In the genomic region with DNA sequence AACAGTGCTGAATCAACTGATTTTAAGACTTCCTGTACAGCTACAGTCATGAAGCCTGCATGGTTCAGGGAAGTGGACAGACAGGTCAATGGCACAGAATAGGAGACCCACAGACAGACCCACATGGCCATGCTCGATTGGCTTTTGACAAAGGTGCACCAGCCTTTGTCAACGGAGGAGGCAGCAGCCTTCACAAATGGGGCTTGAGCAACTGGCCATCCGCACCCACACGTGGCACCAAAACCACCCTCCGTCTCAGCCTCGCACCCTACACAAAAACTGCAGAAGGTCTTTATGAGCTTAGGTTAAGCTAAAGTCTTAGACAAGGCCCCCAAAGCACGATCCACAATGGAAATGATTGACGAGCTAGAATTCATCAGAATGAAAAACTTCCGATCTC, we compare ENCODE assay signal across 26 cellular contexts.
"Had no signal": no experiment of that assay in that cellular context is flagged by ENCODE, and none has a peak within 500 bp of the region (broad histone marks: within the 10 kb centered on the region; RNA-seq: fewer than 3 reads in every experiment).

No MANE protein-coding gene starts in this region.

- H3K27me3 Mint-ChIP-seq: activated CD4-positive, alpha-beta T cell treated with anti-CD3 and anti-CD28 coated beads, Interleukin-2, amount 10 ng/mL, durations not matched to agents 7 days and 5 days; activated naive CD4-positive, alpha-beta T cell treated with anti-CD3 and anti-CD28 coated beads, Interleukin-2, amount 10 ng/mL, durations not matched to agents 7 days and 5 days; activated naive CD8-positive, alpha-beta T cell treated with anti-CD3 and anti-CD28 coated beads, Interleukin-2, amount 10 ng/mL, durations not matched to agents 7 days and 5 days; T-helper 17 cell had no signal

- H3K4me1 ChIP-seq: parathyroid adenoma had no signal

- H3K9me3 ChIP-seq: ascending aorta, heart right ventricle, lower lobe of right lung, psoas muscle, right atrium auricular region, transverse colon had no signal

- H3K4me1 Mint-ChIP-seq: activated CD4-positive, alpha-beta T cell treated with anti-CD3 and anti-CD28 coated beads, Interleukin-2, amount 10 ng/mL, durations not matched to agents 7 days and 5 days; activated naive CD4-positive, alpha-beta T cell treated with anti-CD3 and anti-CD28 coated beads, Interleukin-2, amount 10 ng/mL, durations not matched to agents 7 days and 5 days; activated naive CD8-positive, alpha-beta T cell treated with anti-CD3 and anti-CD28 coated beads, Interleukin-2, amount 10 ng/mL, durations not matched to agents 7 days and 5 days had no signal

- H3K4me3 ChIP-seq: ascending aorta, heart right ventricle, lower lobe of right lung, psoas muscle, right atrium auricular region, transverse colon had no signal

- H3K36me3 ChIP-seq: transverse colon had no signal

- H2AFZ ChIP-seq: parathyroid adenoma had no signal

- H3K27ac Mint-ChIP-seq: activated CD4-positive, alpha-beta T cell treated with anti-CD3 and anti-CD28 coated beads, Interleukin-2, amount 10 ng/mL, durations not matched to agents 7 days and 5 days; activated CD8-positive, alpha-beta T cell treated with anti-CD3 and anti-CD28 coated beads, Interleukin-2, amount 10 ng/mL, durations not matched to agents 7 days and 5 days; activated naive CD4-positive, alpha-beta T cell treated with anti-CD3 and anti-CD28 coated beads, Interleukin-2, amount 10 ng/mL, durations not matched to agents 7 days and 5 days; activated naive CD8-positive, alpha-beta T cell treated with anti-CD3 and anti-CD28 coated beads, Interleukin-2, amount 10 ng/mL, durations not matched to agents 7 days and 5 days; nephron; T-helper 17 cell had no signal

- H3K9me3 Mint-ChIP-seq: activated CD4-positive, alpha-beta T cell treated with anti-CD3 and anti-CD28 coated beads, Interleukin-2, amount 10 ng/mL, durations not matched to agents 7 days and 5 days; activated naive CD4-positive, alpha-beta T cell treated with anti-CD3 and anti-CD28 coated beads, Interleukin-2, amount 10 ng/mL, durations not matched to agents 7 days and 5 days; activated naive CD8-positive, alpha-beta T cell treated with anti-CD3 and anti-CD28 coated beads, Interleukin-2, amount 10 ng/mL, durations not matched to agents 7 days and 5 days; nephron had no signal

- ATAC-seq: activated CD8-positive, alpha-beta T cell treated with anti-CD3 and anti-CD28 coated beads, Interleukin-2, amount 10 ng/mL, durations not matched to agents 7 days and 5 days; esophagus mucosa; heart right ventricle; left lobe of liver; lower lobe of right lung; psoas muscle; SK-N-SH treated with all-trans-retinoic acid at 6 μM for 48 hours; T-helper 17 cell had no signal

- DNase-seq: activated CD4-positive, alpha-beta T cell treated with anti-CD3 and anti-CD28 coated beads for 1 hour; activated CD4-positive, alpha-beta T cell treated with anti-CD3 and anti-CD28 coated beads, Interleukin-2, amount 10 ng/mL, durations not matched to agents 7 days and 5 days; activated CD8-positive, alpha-beta T cell treated with anti-CD3 and anti-CD28 coated beads, Interleukin-2, amount 10 ng/mL, durations not matched to agents 7 days and 5 days; activated gamma-delta T cell; activated naive CD4-positive, alpha-beta T cell treated with anti-CD3 and anti-CD28 coated beads, Interleukin-2, amount 10 ng/mL, durations not matched to agents 7 days and 5 days; activated naive CD8-positive, alpha-beta T cell treated with anti-CD3 and anti-CD28 coated beads, Interleukin-2, amount 10 ng/mL, durations not matched to agents 7 days and 5 days; activated T-cell treated with anti-CD3 and anti-CD28 coated beads, Interleukin-2, amount 50 U/mL, for 1 hour; central memory CD4-positive, alpha-beta T cell; foreskin fibroblast; heart right ventricle; kidney glomerular epithelial cell; lower lobe of right lung; mesenchymal stem cell; stimulated activated CD4-positive, alpha-beta T cell treated with anti-CD3 and anti-CD28 coated beads, Interleukin-15, amount 100 ng/mL, for 24 hours; stimulated activated CD4-positive, alpha-beta T cell treated with anti-CD3 and anti-CD28 coated beads, Interleukin-2, amount 100 ng/mL, for 24 hours; stimulated activated naive CD4-positive, alpha-beta T cell; T-helper 17 cell; transverse colon had no signal

- H3K27me3 ChIP-seq: ascending aorta, heart right ventricle, right atrium auricular region, transverse colon had no signal

- H3K36me3 Mint-ChIP-seq: activated naive CD4-positive, alpha-beta T cell treated with anti-CD3 and anti-CD28 coated beads, Interleukin-2, amount 10 ng/mL, durations not matched to agents 7 days and 5 days; activated naive CD8-positive, alpha-beta T cell treated with anti-CD3 and anti-CD28 coated beads, Interleukin-2, amount 10 ng/mL, durations not matched to agents 7 days and 5 days had no signal

- H3K4me3 Mint-ChIP-seq: activated CD4-positive, alpha-beta T cell treated with anti-CD3 and anti-CD28 coated beads, Interleukin-2, amount 10 ng/mL, durations not matched to agents 7 days and 5 days; activated CD8-positive, alpha-beta T cell treated with anti-CD3 and anti-CD28 coated beads, Interleukin-2, amount 10 ng/mL, durations not matched to agents 7 days and 5 days; activated naive CD4-positive, alpha-beta T cell treated with anti-CD3 and anti-CD28 coated beads, Interleukin-2, amount 10 ng/mL, durations not matched to agents 7 days and 5 days; activated naive CD8-positive, alpha-beta T cell treated with anti-CD3 and anti-CD28 coated beads, Interleukin-2, amount 10 ng/mL, durations not matched to agents 7 days and 5 days; nephron; T-helper 17 cell had no signal

- H3K27ac ChIP-seq: ascending aorta, heart right ventricle, lower lobe of right lung, parathyroid adenoma, psoas muscle, right atrium auricular region, transverse colon had no signal
